Comparison of ENCODE assay signal across 8 cellular contexts in genomic region chr17:31394544-31394943, GRCh38. TPM values are rescaled to one million over a fixed set of nuclear protein-coding genes. Genes with fewer than 3 reads are reported as not detected.
DNase-seq lines count a peak whose midpoint lies in the region; ATAC-seq and TF ChIP-seq lines count a peak whose summit lies in the region.

No MANE protein-coding gene starts in this region.

- no peak overlapping the region for H3K4me3 Mint-ChIP-seq in activated naive CD4-positive, alpha-beta T cell treated with anti-CD3 and anti-CD28 coated beads for 36 hours

- peaks cover 49% of the 10 kb centered on the region for H3K27me3 Mint-ChIP-seq in activated naive CD4-positive, alpha-beta T cell treated with anti-CD3 and anti-CD28 coated beads for 36 hours (ENCODE audit: low read depth)

- no peak overlapping the region for H3K27ac Mint-ChIP-seq in activated naive CD4-positive, alpha-beta T cell treated with anti-CD3 and anti-CD28 coated beads for 36 hours

- no peak for TF ChIP-seq CTCF in heart right ventricle (IDR thresholded peaks at IDR 0.05)
- no peak for TF ChIP-seq CTCF in prostate gland (IDR thresholded peaks at IDR 0.05)

- H3K36me3 Mint-ChIP-seq in activated naive CD4-positive, alpha-beta T cell treated with anti-CD3 and anti-CD28 coated beads for 36 hours (ENCODE audit: low read depth), result no peaks in the 10 kb centered on the region

- H3K36me3 ChIP-seq in heart right ventricle, result no peaks in the 10 kb centered on the region
- H3K36me3 ChIP-seq in prostate gland, result no peaks in the 10 kb centered on the region

- H3K27me3 ChIP-seq in heart right ventricle, result peaks cover 9 to 57% (median 55%) of the 10 kb centered on the region in 7 donors
- peaks cover 4% of the 10 kb centered on the region for H3K27me3 ChIP-seq in prostate gland (replicated peaks; ENCODE audit: insufficient read depth)

- ATAC-seq in heart right ventricle (peak in 7 of 8 donors; percentile 52 to 69 (median 64)), HG03095 (IDR thresholded peaks at IDR 0.05; ENCODE audit: unreplicated experiment) (no peak)

- H3K4me3 ChIP-seq in heart right ventricle (no peak overlapping the region), skeletal muscle cell (ENCODE audit: low read depth, low read length) (no peak overlapping the region), prostate gland (no peak overlapping the region)

- H3K9me3 ChIP-seq in heart right ventricle, result no peaks in the 10 kb centered on the region
- H3K9me3 ChIP-seq in prostate gland, result no peaks in the 10 kb centered on the region

- DNase-seq in Ammon's horn (ENCODE audit: low spot score) (peak; percentile 78), LHCN-M2 (ENCODE audit: low read depth) (peak; percentile 70), heart right ventricle (peak; percentile 64 to 68), skeletal muscle cell (ENCODE audit: low read depth) (peak; percentile 38), prostate gland (ENCODE audit: low spot score) (no peak), SKM-1 (lab: John Stamatoyannopoulos, UW; ENCODE audit: unreplicated experiment) (no peak)
- peak; percentile 75 for DNase-seq in activated naive CD4-positive, alpha-beta T cell treated with anti-CD3 and anti-CD28 coated beads for 36 hours

- WGBS in heart right ventricle, 2 donors, result 14 to 17% methylated on average over 10 to 11 of the region's 11 CpGs
- WGBS in prostate gland, result 15% methylated on average over 11 of the region's 11 CpGs

- no peaks in the 10 kb centered on the region for H3K9me3 Mint-ChIP-seq in activated naive CD4-positive, alpha-beta T cell treated with anti-CD3 and anti-CD28 coated beads for 36 hours

- H3K27ac ChIP-seq in heart right ventricle, result no peak overlapping the region
- no peak overlapping the region for H3K27ac ChIP-seq in prostate gland

- CTCF ChIA-PET in activated naive CD4-positive, alpha-beta T cell treated with anti-CD3 and anti-CD28 coated beads for 36 hours (lab: Charles Lee), result no interaction called here

- intact Hi-C loops in activated naive CD4-positive, alpha-beta T cell treated with anti-CD3 and anti-CD28 coated beads for 36 hours (cut with micrococcal nuclease), result no loop called here
- intact Hi-C loops in heart right ventricle (cut with DNase I), result no loop called here
- intact Hi-C loops in prostate gland (cut with DNase I), result no loop called here

- no peak for TF ChIP-seq POLR2A in prostate gland (IDR thresholded peaks at IDR 0.05)

- H3K4me1 ChIP-seq in heart right ventricle (peaks cover 0 to 14% (median 11%) of the 10 kb centered on the region in 9 donors), prostate gland (replicated peaks) (no peaks in the 10 kb centered on the region)

- peaks cover 3% of the 10 kb centered on the region for H3K4me1 Mint-ChIP-seq in activated naive CD4-positive, alpha-beta T cell treated with anti-CD3 and anti-CD28 coated beads for 36 hours (ENCODE audit: low read depth)

RNA-seq across cellular contexts. Expression of gene RAB11FIP4, which starts 3.1 kb away (rescaled TPM):
- total RNA-seq in LHCN-M2 (2014; rRNA removed) (under 0.01 and 0.45 TPM in 2 replicates), heart right ventricle (10 to 100 TPM in 5 of 10 donors, 1 to 10 TPM in 5; 4.8 to 13.9 (median 9.7) TPM), prostate gland (10 to 100 TPM; 22.5 to 30.8 TPM)
- 0.21 TPM for polyA plus RNA-seq in LHCN-M2 (2012)
- total RNA-seq in activated naive CD4-positive, alpha-beta T cell treated with anti-CD3 and anti-CD28 coated beads for 36 hours, result 10 to 100 TPM; 31.3 to 33.1 TPM
- 1 to 10 TPM; 1.6 to 1.7 TPM for polyA plus RNA-seq in heart right ventricle

Comparison
In these comparisons a context has a peak if more than half of its experiments do, and no peak if none do; other contexts are left out.
1. DNase-seq: peak in Ammon's horn (single experiment), LHCN-M2 (single experiment), activated naive CD4-positive, alpha-beta T cell treated with anti-CD3 and anti-CD28 coated beads for 36 hours (single experiment), heart right ventricle (2 of 2) and skeletal muscle cell (single experiment); none in prostate gland (single experiment) and SKM-1 (single experiment).